Comparison of ENCODE assay signal across 11 cellular contexts in genomic region chr19:49441960-49442350, GRCh38. TPM values are rescaled to one million over a fixed set of nuclear protein-coding genes. Genes with fewer than 3 reads are reported as not detected.
A peak's percentile ranks its signal among the peaks of the same experiment; 100 is the strongest.
DNase-seq lines count a peak whose midpoint lies in the region; ATAC-seq and TF ChIP-seq lines count a peak whose summit lies in the region.
"Had no signal": no experiment of that assay in that cellular context is flagged by ENCODE, and none has a peak within 500 bp of the region (broad histone marks: within the 10 kb centered on the region; RNA-seq: fewer than 3 reads in every experiment).

No MANE protein-coding gene starts in this region.

- no TSS peak for BruUV-seq in MCF 10A (replicated peaks; lab: Mats Ljungman, UMichigan)

- peak overlapping the region in 1 of 7 donors; percentile 36 for H3K27ac Mint-ChIP-seq in CD14-positive monocyte
- no peak overlapping the region for H3K27ac Mint-ChIP-seq in HFFc6
- H3K27ac Mint-ChIP-seq in MCF 10A (ENCODE audit: low read depth, unreplicated experiment), result no peak overlapping the region
- H3K27ac Mint-ChIP-seq in nephron, result peak overlapping the region; percentile 3 to 88 (median 44)

- H3K27me3 Mint-ChIP-seq in CD14-positive monocyte (ENCODE audit: low read depth in 3 of 3), result peaks cover 53 to 59% (median 56%) of the 10 kb centered on the region in 3 donors
- peaks cover 38% of the 10 kb centered on the region for H3K27me3 Mint-ChIP-seq in HFFc6 (ENCODE audit: insufficient read depth)
- H3K27me3 Mint-ChIP-seq in MCF 10A (ENCODE audit: insufficient read depth, unreplicated experiment), result peaks cover 60% of the 10 kb centered on the region
- peaks cover 72% of the 10 kb centered on the region for H3K27me3 Mint-ChIP-seq in nephron (ENCODE audit: low read depth)

- POLR2A ChIA-PET in MCF 10A (lab: Yijun Ruan, JAX), result interaction anchor here (0.6 to 1.9 kb wide), 2 partner anchors 8 to 10 kb away, joined by 3 to 6 read pairs; partner anchors contain the start of gene PIH1D1

- ATAC-seq in GM19395 (IDR thresholded peaks at IDR 0.05; ENCODE audit: unreplicated experiment), result no peak

- intact Hi-C loops in CD14-positive monocyte (cut with micrococcal nuclease), result loop anchor here in 1 of 2 donors (5.0 kb wide), 1 partner anchor 50 kb away; no protein-coding TSS in a partner anchor
- intact Hi-C loops in MCF 10A (cut with micrococcal nuclease), result no loop called here

- H3K36me3 Mint-ChIP-seq in CD14-positive monocyte, result peaks cover 19 to 23% of the 10 kb centered on the region in 2 donors
- H3K36me3 Mint-ChIP-seq in HFFc6 (ENCODE audit: low read depth), result 0 out of 2 replicates have a peak, but pooled peaks cover 7% of the 10 kb centered on the region
- peaks cover 5% of the 10 kb centered on the region for H3K36me3 Mint-ChIP-seq in MCF 10A (ENCODE audit: insufficient read depth, unreplicated experiment)
- H3K36me3 Mint-ChIP-seq in nephron (ENCODE audit: low read depth), result peaks cover 3% of the 10 kb centered on the region

- H3K9me3 Mint-ChIP-seq in CD14-positive monocyte (peaks cover 0 to 27% (median 15%) of the 10 kb centered on the region in 7 donors), HFFc6 (no peaks in the 10 kb centered on the region), MCF 10A (ENCODE audit: unreplicated experiment) (no peaks in the 10 kb centered on the region), nephron (no peaks in the 10 kb centered on the region)

- TF ChIP-seq CTCF in CD14-positive monocyte (IDR thresholded peaks at IDR 0.05) (no peak), HFFc6 (IDR thresholded peaks at IDR 0.05) (no peak), MCF 10A (IDR thresholded peaks at IDR 0.05; ENCODE audit: unreplicated experiment) (no peak), nephron (IDR thresholded peaks at IDR 0.05; ENCODE audit: unreplicated experiment in 3 of 3) (no peak)

- H3K4me3 Mint-ChIP-seq in CD14-positive monocyte, result peak overlapping the region; percentile 80 to 83
- peak overlapping the region; percentile 81; the same call in 1 of the 2 replicates for H3K4me3 Mint-ChIP-seq in HFFc6
- peak overlapping the region; percentile 75 for H3K4me3 Mint-ChIP-seq in MCF 10A (ENCODE audit: unreplicated experiment)
- H3K4me3 Mint-ChIP-seq in nephron, result peak overlapping the region; percentile 79 to 82 (median 82)

- no peak for DNase-seq in CD14-positive monocyte (ENCODE audit: low spot score)
- no peak for DNase-seq in HFFc6
- no peak for DNase-seq in MCF 10A (ENCODE audit: unreplicated experiment)
- DNase-seq in GF-D8 (lab: John Stamatoyannopoulos, UW), result no peak
- DNase-seq in NCI-H2081 (lab: John Stamatoyannopoulos, UW), result no peak
- no peak for DNase-seq in glomerular visceral epithelial cell (ENCODE audit: extremely low spot score)
- DNase-seq: NCI-H1417 treated with DMSO at 0.1 percent for 48 hours had no signal

- CTCF ChIA-PET in MCF 10A (lab: Yijun Ruan, JAX), result interaction anchor here (0.6 to 2.3 kb wide), 4 partner anchors 8 to 216 kb away, joined by 3 to 30 read pairs (median 6); no protein-coding TSS in a partner anchor

- H3K4me1 Mint-ChIP-seq in CD14-positive monocyte, result peaks cover 46% of the 10 kb centered on the region
- H3K4me1 Mint-ChIP-seq in HFFc6 (ENCODE audit: low read depth), result peaks cover 32% of the 10 kb centered on the region
- peaks cover 28% of the 10 kb centered on the region for H3K4me1 Mint-ChIP-seq in MCF 10A (ENCODE audit: insufficient read depth, unreplicated experiment)
- H3K4me1 Mint-ChIP-seq in nephron, result peaks cover 27% of the 10 kb centered on the region

RNA-seq across cellular contexts. Expression of gene SLC17A7, which starts 0.6 kb away (rescaled TPM):
- polyA plus RNA-seq in CD14-positive monocyte, result under 1 TPM in 1 of 2 donors, not detected in 1; 0.09 TPM
- under 1 TPM in 5 of 6 experiments, not detected in 1; 0.05 to 0.17 (median 0.09) TPM for total RNA-seq in HFFc6 (2021; fragmentation: NEBNext Ultra II Directional; extraction: Animal tissue kit (Norgen Biotek cat#: 25700))
- total RNA-seq in MCF 10A (2022), result not detected in 2 replicates
- total RNA-seq: glomerular endothelial cell had no signal

RNA-seq across cellular contexts. Expression of gene PIH1D1, which starts 9.7 kb away (rescaled TPM):
- polyA plus RNA-seq in CD14-positive monocyte, result 10 to 100 TPM; 62.3 to 83.9 TPM
- 10 to 100 TPM; 55.8 to 65.6 (median 57.5) TPM for total RNA-seq in HFFc6 (2021; fragmentation: NEBNext Ultra II Directional; extraction: Animal tissue kit (Norgen Biotek cat#: 25700))
- 86.3 and 116 TPM in 2 replicates for total RNA-seq in MCF 10A (2022)

RNA-seq across cellular contexts. Expression of gene ALDH16A1, which starts 11.1 kb away (rescaled TPM):
- 10 to 100 TPM; 30.8 to 39.5 TPM for polyA plus RNA-seq in CD14-positive monocyte
- total RNA-seq in HFFc6 (2021; fragmentation: NEBNext Ultra II Directional; extraction: Animal tissue kit (Norgen Biotek cat#: 25700)), result 10 to 100 TPM; 13.9 to 23.0 (median 19.8) TPM
- 28.4 and 34.2 TPM in 2 replicates for total RNA-seq in MCF 10A (2022)

RNA-seq across cellular contexts. Expression of gene GFY, which starts 16.8 kb away (rescaled TPM):
- polyA plus RNA-seq in CD14-positive monocyte, result not detected
- not detected for total RNA-seq in HFFc6 (2021; fragmentation: NEBNext Ultra II Directional; extraction: Animal tissue kit (Norgen Biotek cat#: 25700))
- not detected in 2 replicates for total RNA-seq in MCF 10A (2022)
- total RNA-seq: glomerular endothelial cell, ovary had no signal
- polyA plus RNA-seq: ovary had no signal

RNA-seq across cellular contexts. Expression of gene PTH2, which starts 18.7 kb away (rescaled TPM):
- polyA plus RNA-seq in CD14-positive monocyte, result not detected
- total RNA-seq in HFFc6 (2021; fragmentation: NEBNext Ultra II Directional; extraction: Animal tissue kit (Norgen Biotek cat#: 25700)), result not detected
- total RNA-seq in MCF 10A (2022), result not detected in 2 replicates
- total RNA-seq: glomerular endothelial cell, ovary had no signal
- polyA plus RNA-seq: ovary had no signal

Comparison
In these comparisons a context has a peak if more than half of its experiments do, and no peak if none do; other contexts are left out.
1. H3K27ac Mint-ChIP-seq: peak in nephron (3 of 3); none in HFFc6 (single experiment) and MCF 10A (single experiment).
2. Peak in every context shown above with its lines, with median percentiles within 50 percentile points of each other: H3K4me3 Mint-ChIP-seq.